ENCODE assay signal across 8 cellular contexts in the genomic region with DNA sequence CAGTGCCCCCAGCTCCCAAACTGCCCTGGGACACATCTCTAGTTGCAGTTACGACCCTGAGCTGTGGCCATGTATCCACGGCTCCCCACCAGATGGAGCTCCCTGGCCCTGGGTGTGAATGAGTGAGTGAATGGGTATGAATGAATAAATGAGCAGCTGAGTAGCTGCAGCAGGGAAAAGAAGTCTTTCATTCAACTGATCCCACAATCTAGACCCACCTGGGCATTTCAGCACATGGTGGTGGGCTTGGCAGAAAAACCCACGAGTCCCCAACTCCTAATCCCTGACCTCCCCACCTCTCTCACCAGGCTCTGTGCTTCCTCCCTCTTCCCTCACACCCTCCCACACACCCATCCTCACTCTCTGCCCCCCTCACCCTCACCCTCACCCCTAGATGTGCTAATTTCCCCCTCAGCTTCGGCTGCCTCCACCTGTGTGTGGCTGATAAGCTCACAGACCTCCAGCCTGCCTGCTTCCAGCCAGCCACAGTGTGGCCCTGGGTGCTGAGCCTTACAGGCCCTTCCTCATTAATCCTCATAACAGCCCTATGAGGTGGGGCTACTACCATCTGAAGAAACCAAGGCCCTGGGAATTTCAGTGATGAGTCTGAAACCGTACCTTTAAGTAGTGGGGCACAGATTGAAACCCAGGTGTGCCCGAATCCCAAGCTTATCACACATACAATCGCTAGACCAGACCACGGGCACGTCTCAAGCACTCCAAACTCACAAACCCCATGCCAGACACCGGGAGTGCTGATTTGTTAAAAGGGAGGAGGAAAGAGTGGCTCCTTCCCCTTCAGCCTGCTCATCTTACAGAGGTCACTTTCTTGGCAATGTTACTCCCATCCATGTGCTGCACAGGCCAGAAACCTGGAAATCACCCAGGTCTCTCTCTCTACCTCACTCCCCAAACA. TPM values are rescaled to one million over a fixed set of nuclear protein-coding genes. Genes with fewer than 3 reads are reported as not detected.
DNase-seq lines count a peak whose midpoint lies in the region; ATAC-seq and TF ChIP-seq lines count a peak whose summit lies in the region.

No MANE protein-coding gene starts in this region.

- peak overlapping the region; percentile 14 for H3K27ac Mint-ChIP-seq in dendritic cell treated with granulocyte-macrophage colony-stimulating factor and Interleukin-4, amounts not matched to agents 40 ng/mL and 50 ng/mL, for 4 days
- H3K27ac Mint-ChIP-seq in neural progenitor cell: peak overlapping the region; percentile 90

- ATAC-seq in GM21390 (IDR thresholded peaks at IDR 0.05; ENCODE audit: unreplicated experiment): no peak

- H3K4me3 Mint-ChIP-seq in dendritic cell treated with granulocyte-macrophage colony-stimulating factor and Interleukin-4, amounts not matched to agents 40 ng/mL and 50 ng/mL, for 4 days: no peak overlapping the region
- peak overlapping the region; percentile 52 for H3K4me3 Mint-ChIP-seq in neural progenitor cell

- no peak overlapping the region for H3K9ac ChIP-seq in neural progenitor cell

- TF ChIP-seq CTCF in neural progenitor cell (IDR thresholded peaks at IDR 0.05): peak; percentile 27
- TF ChIP-seq CTCF in spleen (IDR thresholded peaks at IDR 0.05 in 8 of 11, conservative IDR thresholded peaks at IDR 0.05 in 3 of 11): no peak

- peak; percentile 33 for DNase-seq in EL
- DNase-seq in M059J (ENCODE audit: low read depth): peak; percentile 56
- DNase-seq in neural progenitor cell (ENCODE audit: low spot score): peak; percentile 27
- DNase-seq in NCI-H526 (lab: John Stamatoyannopoulos, UW): no peak
- no peak for DNase-seq in spleen
- DNase-seq in NCI-H1417 (lab: John Stamatoyannopoulos, UW): no peak

- peaks cover 14% of the 10 kb centered on the region for H3K79me2 ChIP-seq in neural progenitor cell (ENCODE audit: low read depth)

- H3F3A ChIP-seq in neural progenitor cell (ENCODE audit: low read depth): no peaks in the 10 kb centered on the region

- H3K27ac ChIP-seq in neural progenitor cell: no peak overlapping the region
- H3K27ac ChIP-seq in spleen: no peak overlapping the region

- intact Hi-C loops in dendritic cell treated with granulocyte-macrophage colony-stimulating factor and Interleukin-4, amounts not matched to agents 40 ng/mL and 50 ng/mL, for 4 days (cut with micrococcal nuclease): loop anchor here (10.0 kb wide), 1 partner anchor 66 kb away; a partner anchor contains a TSS
- intact Hi-C loops in spleen (cut with DNase I; ENCODE audit: low total_unique reads): no loop called here

- peaks cover 5% of the 10 kb centered on the region for H3K27me3 Mint-ChIP-seq in dendritic cell treated with granulocyte-macrophage colony-stimulating factor and Interleukin-4, amounts not matched to agents 40 ng/mL and 50 ng/mL, for 4 days
- peaks cover 13% of the 10 kb centered on the region for H3K27me3 Mint-ChIP-seq in neural progenitor cell (ENCODE audit: insufficient read depth, low read depth)

- 47 to 53% (median 52%) methylated on average over 10 of the region's 10 CpGs for WGBS in spleen, 5 donors

- H3K4me1 ChIP-seq in neural progenitor cell: peaks cover 5% of the 10 kb centered on the region
- peaks cover 8 to 46% (median 28%) of the 10 kb centered on the region in 6 donors for H3K4me1 ChIP-seq in spleen

- peaks cover 30% of the 10 kb centered on the region for H3K4me1 Mint-ChIP-seq in dendritic cell treated with granulocyte-macrophage colony-stimulating factor and Interleukin-4, amounts not matched to agents 40 ng/mL and 50 ng/mL, for 4 days (ENCODE audit: low read depth)
- peaks cover 23% of the 10 kb centered on the region for H3K4me1 Mint-ChIP-seq in neural progenitor cell

- no peaks in the 10 kb centered on the region for H3K9me3 Mint-ChIP-seq in dendritic cell treated with granulocyte-macrophage colony-stimulating factor and Interleukin-4, amounts not matched to agents 40 ng/mL and 50 ng/mL, for 4 days
- H3K9me3 Mint-ChIP-seq in neural progenitor cell: no peaks in the 10 kb centered on the region

- H3K36me3 Mint-ChIP-seq in dendritic cell treated with granulocyte-macrophage colony-stimulating factor and Interleukin-4, amounts not matched to agents 40 ng/mL and 50 ng/mL, for 4 days (ENCODE audit: low read depth): peaks cover 18% of the 10 kb centered on the region
- H3K36me3 Mint-ChIP-seq in neural progenitor cell: peaks cover 3% of the 10 kb centered on the region

- peaks cover 11% of the 10 kb centered on the region for H4K20me1 ChIP-seq in neural progenitor cell (ENCODE audit: low read depth)

- H3K27me3 ChIP-seq in neural progenitor cell (no peaks in the 10 kb centered on the region), spleen (replicated peaks in 1 of 7) (no peaks in the 10 kb centered on the region)

- H3K4me3 ChIP-seq in neural progenitor cell: no peak overlapping the region
- H3K4me3 ChIP-seq in spleen: no peak overlapping the region

- no peak for TF ChIP-seq POLR2A in spleen (IDR thresholded peaks at IDR 0.05)

- no peaks in the 10 kb centered on the region for H3K9me3 ChIP-seq in neural progenitor cell (ENCODE audit: low read depth)
- no peaks in the 10 kb centered on the region for H3K9me3 ChIP-seq in spleen

- H2AFZ ChIP-seq in neural progenitor cell (replicated peaks): no peak overlapping the region

- H3K36me3 ChIP-seq in neural progenitor cell: no peaks in the 10 kb centered on the region
- H3K36me3 ChIP-seq in spleen: peaks cover 0 to 11% (median 6%) of the 10 kb centered on the region in 6 donors

- H3K4me2 ChIP-seq in neural progenitor cell: no peak overlapping the region

RNA-seq across cellular contexts. Expression of a gene that starts 2.2 kb away (rescaled TPM):
- 160 TPM in 2 replicates for total RNA-seq in M059J (2014; rRNA removed; shearing (Covaris generic))
- 61.4 and 81.8 TPM in 2 replicates for total RNA-seq in neural progenitor cell (ENCODE audit: low replicate concordance)
- 10 to 100 TPM; 78.3 to 95.5 (median 84.5) TPM for total RNA-seq in spleen
- 100 to 1,000 TPM; 205 to 285 (median 262) TPM for polyA plus RNA-seq in spleen

RNA-seq across cellular contexts. Expression of a gene that starts 30.2 kb away (rescaled TPM):
- 60.7 and 150 TPM in 2 replicates for total RNA-seq in M059J (2014; rRNA removed; shearing (Covaris generic))
- total RNA-seq in neural progenitor cell (ENCODE audit: low replicate concordance) (6.7 and 23.7 TPM in 2 replicates), spleen (1 to 10 TPM in 2 of 7 donors, under 1 TPM in 5; 0.21 to 1.8 (median 0.42) TPM)
- polyA plus RNA-seq in spleen: 1 to 10 TPM in 1 of 3 donors, under 1 TPM in 2; 0.42 to 1.7 (median 0.93) TPM

RNA-seq across cellular contexts. Expression of a gene that starts 50.1 kb away (rescaled TPM):
- total RNA-seq in M059J (2014; rRNA removed; shearing (Covaris generic)): not detected in 2 replicates
- total RNA-seq in neural progenitor cell (ENCODE audit: low replicate concordance): 0.06 and 3.5 TPM in 2 replicates
- total RNA-seq in spleen: under 1 TPM; 0.14 to 0.89 (median 0.72) TPM
- 1 to 10 TPM in 1 of 3 donors, under 1 TPM in 2; 0.06 to 2.1 (median 0.35) TPM for polyA plus RNA-seq in spleen

Comparison
In these comparisons a context has a peak if more than half of its experiments do, and no peak if none do; other contexts are left out.
1. DNase-seq: peak in EL (single experiment), M059J (single experiment) and neural progenitor cell (single experiment); none in NCI-H526 (0 of 2), spleen (single experiment) and NCI-H1417 (0 of 3).